26 cellular contexts compared by ENCODE assay signal in genomic region chr19:30325657-30326056, GRCh38. TPM values are rescaled to one million over a fixed set of nuclear protein-coding genes. Genes with fewer than 3 reads are reported as not detected.
"Had no signal": no experiment of that assay in that cellular context is flagged by ENCODE, and none has a peak within 500 bp of the region (broad histone marks: within the 10 kb centered on the region; RNA-seq: fewer than 3 reads in every experiment).

No MANE protein-coding gene starts in this region.

- H3K27ac ChIP-seq: foreskin keratinocyte, left lung, uterus had no signal

- H3K4me1 ChIP-seq: foreskin keratinocyte, left lung, uterus had no signal

- H3K4me1 Mint-ChIP-seq: activated naive CD8-positive, alpha-beta T cell treated with anti-CD3 and anti-CD28 coated beads, Interleukin-2, amount 10 ng/mL, durations not matched to agents 7 days and 5 days; memory B cell had no signal

- H3K27me3 ChIP-seq: foreskin keratinocyte, tibial nerve, uterus had no signal

- H3K4me3 ChIP-seq: left lung, tibial nerve, uterus had no signal

- H3K36me3 ChIP-seq: left lung, tibial nerve, uterus had no signal

- H3K9me3 ChIP-seq: left lung, tibial nerve, uterus had no signal

- H3K27ac Mint-ChIP-seq: activated naive CD4-positive, alpha-beta T cell treated with anti-CD3 and anti-CD28 coated beads for 36 hours; activated naive CD8-positive, alpha-beta T cell treated with anti-CD3 and anti-CD28 coated beads, Interleukin-2, amount 10 ng/mL, durations not matched to agents 7 days and 5 days; activated T-cell treated with anti-CD3 and anti-CD28 coated beads, Interleukin-2, amount 50 U/mL, for 72 hours; dendritic cell treated with granulocyte-macrophage colony-stimulating factor and Interleukin-4, amounts not matched to agents 40 ng/mL and 50 ng/mL, for 4 days; memory B cell; natural killer cell treated with Interleukin-12 subunit alpha and Interleukin-12 subunit beta and Interleukin-15 and Interleukin-18, amount 100 ng/mL, for 72 hours; stimulated activated naive CD8-positive, alpha-beta T cell treated with anti-CD3 and anti-CD28 coated beads, Interleukin-15, Interleukin-2, amounts not matched to agents 100 ng/mL and 50 ng/mL, for 24 hours; T-helper 1 cell treated with Interleukin-12 subunit alpha and Interleukin-12 subunit beta and Interleukin-4 antibody, amounts not matched to agents 30 μg/mL and 1 μg/mL, for 36 hours had no signal

- H3K27me3 Mint-ChIP-seq: activated naive CD8-positive, alpha-beta T cell treated with anti-CD3 and anti-CD28 coated beads, Interleukin-2, amount 10 ng/mL, durations not matched to agents 7 days and 5 days; dendritic cell treated with granulocyte-macrophage colony-stimulating factor and Interleukin-4, amounts not matched to agents 40 ng/mL and 50 ng/mL, for 4 days had no signal

- DNase-seq: activated CD4-positive, alpha-beta T cell treated with anti-CD3 and anti-CD28 coated beads for 4 hours; activated CD4-positive, alpha-beta T cell treated with anti-CD3 and anti-CD28 coated beads, Interleukin-2, amount 50 U/mL, for 48 hours; activated CD4-positive, CD25-positive, alpha-beta regulatory T cell; activated effector memory CD4-positive, alpha-beta T cell treated with Interleukin-2 at 50 U/mL for 16 hours; activated naive CD4-positive, alpha-beta T cell treated with anti-CD3 and anti-CD28 coated beads for 36 hours; activated naive CD8-positive, alpha-beta T cell treated with anti-CD3 and anti-CD28 coated beads, Interleukin-2, amount 10 ng/mL, durations not matched to agents 7 days and 5 days; activated T-cell treated with anti-CD3 and anti-CD28 coated beads, Interleukin-2, amount 50 U/mL, for 72 hours; amniotic stem cell; effector CD4-positive, alpha-beta T cell; erythroblast; foreskin keratinocyte; kidney; left lung; occipital lobe; stimulated activated CD4-positive, alpha-beta T cell treated with anti-CD3 and anti-CD28 coated beads, Interleukin-4, amount 100 ng/mL, for 24 hours; T1000 had no signal

- ATAC-seq: activated T-cell treated with anti-CD3 and anti-CD28 coated beads, Interleukin-2, amount 50 U/mL, for 72 hours; foreskin keratinocyte; left lung had no signal

- H3K9me3 Mint-ChIP-seq: activated naive CD4-positive, alpha-beta T cell treated with anti-CD3 and anti-CD28 coated beads for 36 hours; dendritic cell treated with granulocyte-macrophage colony-stimulating factor and Interleukin-4, amounts not matched to agents 40 ng/mL and 50 ng/mL, for 4 days; natural killer cell treated with Interleukin-12 subunit alpha and Interleukin-12 subunit beta and Interleukin-15 and Interleukin-18, amount 100 ng/mL, for 72 hours had no signal

- H3K4me3 Mint-ChIP-seq: activated naive CD4-positive, alpha-beta T cell treated with anti-CD3 and anti-CD28 coated beads for 36 hours; activated naive CD8-positive, alpha-beta T cell treated with anti-CD3 and anti-CD28 coated beads, Interleukin-2, amount 10 ng/mL, durations not matched to agents 7 days and 5 days; activated T-cell treated with anti-CD3 and anti-CD28 coated beads, Interleukin-2, amount 50 U/mL, for 72 hours; dendritic cell treated with granulocyte-macrophage colony-stimulating factor and Interleukin-4, amounts not matched to agents 40 ng/mL and 50 ng/mL, for 4 days; memory B cell; natural killer cell treated with Interleukin-12 subunit alpha and Interleukin-12 subunit beta and Interleukin-15 and Interleukin-18, amount 100 ng/mL, for 72 hours; stimulated activated naive CD8-positive, alpha-beta T cell treated with anti-CD3 and anti-CD28 coated beads, Interleukin-15, Interleukin-2, amounts not matched to agents 100 ng/mL and 50 ng/mL, for 24 hours; T-helper 1 cell treated with Interleukin-12 subunit alpha and Interleukin-12 subunit beta and Interleukin-4 antibody, amounts not matched to agents 30 μg/mL and 1 μg/mL, for 36 hours had no signal

- H3K36me3 Mint-ChIP-seq: activated naive CD8-positive, alpha-beta T cell treated with anti-CD3 and anti-CD28 coated beads, Interleukin-2, amount 10 ng/mL, durations not matched to agents 7 days and 5 days; natural killer cell treated with Interleukin-12 subunit alpha and Interleukin-12 subunit beta and Interleukin-15 and Interleukin-18, amount 100 ng/mL, for 72 hours had no signal

RNA-seq across cellular contexts. Expression of gene ZNF536, which starts 46.5 kb away (rescaled TPM):
- total RNA-seq: activated CD8-positive, alpha-beta memory T cell treated with anti-CD3 and anti-CD28 coated beads for 36 hours; activated naive CD4-positive, alpha-beta T cell treated with anti-CD3 and anti-CD28 coated beads for 36 hours; activated naive CD8-positive, alpha-beta T cell treated with anti-CD3 and anti-CD28 coated beads, Interleukin-2, amount 10 ng/mL, durations not matched to agents 7 days and 5 days; chondrocyte; foreskin keratinocyte; glomerular endothelial cell; natural killer cell treated with Interleukin-12 subunit alpha and Interleukin-12 subunit beta and Interleukin-15 and Interleukin-18, amount 100 ng/mL, for 72 hours had no signal
- polyA plus RNA-seq: foreskin keratinocyte had no signal
